1 cellular context compared by ENCODE assay signal in the genomic region with DNA sequence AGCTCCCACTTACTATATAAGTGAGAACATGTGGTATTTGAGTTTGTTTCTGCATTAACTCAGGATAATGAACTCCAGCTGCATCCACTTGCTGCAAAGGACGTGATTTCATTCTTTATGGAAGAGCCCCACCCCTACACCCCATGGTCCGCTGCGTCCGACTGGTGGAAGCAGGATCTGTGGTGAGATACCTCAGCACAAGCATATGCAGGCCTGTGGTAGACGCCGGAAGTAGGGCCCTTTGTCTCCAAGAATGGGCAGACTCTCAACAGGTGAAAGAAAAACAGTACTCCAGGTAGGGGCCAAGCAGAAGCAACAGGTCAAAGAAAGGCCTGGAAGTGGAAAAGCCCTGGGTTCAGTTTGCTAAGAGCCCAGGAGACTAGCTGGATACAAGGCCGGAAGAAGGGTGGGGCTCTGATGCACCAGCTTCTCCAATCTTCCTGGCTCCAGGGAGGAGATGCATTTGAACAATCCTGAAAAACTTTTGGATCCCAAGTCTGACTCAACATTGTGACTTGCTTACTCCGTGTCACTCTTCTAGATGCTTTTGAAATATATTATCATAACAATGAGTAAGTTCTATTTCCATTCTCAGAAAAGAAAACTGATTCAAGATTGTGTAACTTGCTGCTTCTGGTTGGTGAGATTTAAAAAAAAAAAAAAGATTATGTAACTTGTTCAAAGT.
TF ChIP-seq lines count a peak whose summit lies in the region.

No MANE protein-coding gene starts in this region.

TF ChIP-seq in HepG2, 621 proteins besides CTCF, POLR2A, EP300 and RAD21 (continued from another document):
- no peak for TF ChIP-seq ZBTB1 (CRISPR knock-in tag; IDR thresholded peaks at IDR 0.05; ENCODE audit: borderline replicate concordance)
- no peak for TF ChIP-seq PRDM10 (CRISPR knock-in tag; IDR thresholded peaks at IDR 0.05; ENCODE audit: low read depth)
- no peak for TF ChIP-seq ZNF512 (CRISPR knock-in tag; IDR thresholded peaks at IDR 0.05)
- no peak for TF ChIP-seq MEIS1 (CRISPR knock-in tag; IDR thresholded peaks at IDR 0.05; ENCODE audit: borderline replicate concordance)
- no peak for TF ChIP-seq ZNF251 (CRISPR knock-in tag; IDR thresholded peaks at IDR 0.05)
- TF ChIP-seq ZSCAN31 (CRISPR knock-in tag; IDR thresholded peaks at IDR 0.05; ENCODE audit: low read depth) = no peak
- no peak for TF ChIP-seq ZNF576 (CRISPR knock-in tag; IDR thresholded peaks at IDR 0.05)
- no peak for TF ChIP-seq RAD51 (IDR thresholded peaks at IDR 0.05; ENCODE audit: borderline replicate concordance)
- no peak for TF ChIP-seq ZBTB42 (CRISPR knock-in tag; IDR thresholded peaks at IDR 0.05)
- no peak for TF ChIP-seq LBX2 (CRISPR knock-in tag; IDR thresholded peaks at IDR 0.05; ENCODE audit: borderline replicate concordance)
- no peak for TF ChIP-seq NFKB2 (CRISPR knock-in tag; IDR thresholded peaks at IDR 0.05; ENCODE audit: borderline replicate concordance)
- no peak for TF ChIP-seq SETDB1 (CRISPR knock-in tag; IDR thresholded peaks at IDR 0.05; ENCODE audit: borderline replicate concordance)
- TF ChIP-seq LRRFIP1 (CRISPR knock-in tag; conservative IDR thresholded peaks at IDR 0.05) = no peak
- TF ChIP-seq DNMT3B (CRISPR knock-in tag; conservative IDR thresholded peaks at IDR 0.05) = no peak
TF ChIP-seq in HepG2: peak in this region for 0.
